In genomic region chr2:168090366-168091019, GRCh38 we compare ENCODE assay signal across 11 cellular contexts.
DNase-seq lines count a peak whose midpoint lies in the region; ATAC-seq and TF ChIP-seq lines count a peak whose summit lies in the region.
"Had no signal": no experiment of that assay in that cellular context is flagged by ENCODE, and none has a peak within 500 bp of the region (broad histone marks: within the 10 kb centered on the region; RNA-seq: fewer than 3 reads in every experiment).

No MANE protein-coding gene starts in this region.

- intact Hi-C loops in esophagus muscularis mucosa (cut with DNase I) (no loop called here), cardiac septum (cut with DNase I) (no loop called here)

- TF ChIP-seq POLR2A in esophagus muscularis mucosa (IDR thresholded peaks at IDR 0.05; ENCODE audit: low read depth) = no peak

- H3K9me3 ChIP-seq in esophagus muscularis mucosa = no peaks in the 10 kb centered on the region
- H3K9me3 ChIP-seq: testis had no signal

- no peak for TF ChIP-seq CTCF in esophagus muscularis mucosa (IDR thresholded peaks at IDR 0.05)

- ATAC-seq in GM19023 (IDR thresholded peaks at IDR 0.05; ENCODE audit: unreplicated experiment) (peak; percentile 89), GM21717 (IDR thresholded peaks at IDR 0.05; ENCODE audit: unreplicated experiment) (peak; percentile 85), HG03159 (IDR thresholded peaks at IDR 0.05; ENCODE audit: unreplicated experiment) (peak; percentile 95), esophagus mucosa (no peak)

- peak; percentile 38 for DNase-seq in germinal center (ENCODE audit: low spot score)
- DNase-seq in esophagus muscularis mucosa (ENCODE audit: extremely low spot score) = no peak
- DNase-seq in stimulated activated CD4-positive, alpha-beta T cell treated with anti-CD3 and anti-CD28 coated beads, Interleukin-2, amount 100 ng/mL, for 24 hours = no peak
- no peak for DNase-seq in cardiac septum (ENCODE audit: low spot score)
- DNase-seq: aorta, NCI-H446 treated with DMSO at 0.1 percent for 48 hours, testis had no signal

- WGBS in esophagus muscularis mucosa = 86% methylated on average over 8 of the region's 8 CpGs

- peaks cover 6 to 12% (median 11%) of the 10 kb centered on the region in 4 donors for H3K4me1 ChIP-seq in esophagus muscularis mucosa

- H3K4me3 ChIP-seq in esophagus muscularis mucosa = no peak overlapping the region
- H3K4me3 ChIP-seq: testis had no signal

- no peaks in the 10 kb centered on the region for H3K36me3 ChIP-seq in esophagus muscularis mucosa

- no peaks in the 10 kb centered on the region for H3K27me3 ChIP-seq in esophagus muscularis mucosa
- H3K27me3 ChIP-seq: testis had no signal

- TF ChIP-seq EP300 in esophagus muscularis mucosa (IDR thresholded peaks at IDR 0.05) = no peak

- H3K27ac ChIP-seq in esophagus muscularis mucosa (replicated peaks in 1 of 4) = no peak overlapping the region
- H3K27ac ChIP-seq: testis had no signal
